17 cellular contexts compared by ENCODE assay signal in the genomic region with DNA sequence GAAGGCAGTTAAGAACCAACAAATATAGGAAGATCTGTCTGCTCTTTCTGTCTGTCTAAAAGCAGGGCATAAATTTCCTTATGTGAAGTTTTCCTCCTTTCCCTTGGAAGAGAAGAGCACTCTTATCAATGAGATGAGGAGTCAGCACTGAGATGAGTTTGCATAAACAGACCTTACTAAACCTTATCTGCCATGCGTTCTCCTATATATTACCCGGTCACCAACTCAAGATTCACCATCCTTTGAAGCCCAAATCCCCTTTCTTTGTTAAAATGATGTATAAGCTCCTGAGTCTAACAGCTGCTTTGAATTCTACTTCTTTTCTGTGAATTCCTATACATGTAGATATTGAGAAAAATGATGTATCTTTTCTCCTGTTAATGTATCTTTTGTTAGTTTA.
DNase-seq lines count a peak whose midpoint lies in the region; ATAC-seq and TF ChIP-seq lines count a peak whose summit lies in the region.
"Had no signal": no experiment of that assay in that cellular context is flagged by ENCODE, and none has a peak within 500 bp of the region (broad histone marks: within the 10 kb centered on the region; RNA-seq: fewer than 3 reads in every experiment).

No MANE protein-coding gene starts in this region.

- H3K4me3 ChIP-seq in GM23338 = no peak overlapping the region
- H3K4me3 ChIP-seq in Panc1 (ENCODE audit: low read depth in 2 of 2, low read length in 2 of 2) = no peak overlapping the region
- no peak overlapping the region for H3K4me3 ChIP-seq in neural progenitor cell
- H3K4me3 ChIP-seq: A549; BLaER1 treated with 17β-estradiol and CSF1 and Interleukin-3, amounts not matched to agents 10 nM and 100 nM had no signal

- H3K27me3 ChIP-seq in GM23338 (ENCODE audit: insufficient read depth) = no peaks in the 10 kb centered on the region
- H3K27me3 ChIP-seq in Panc1 (ENCODE audit: control insufficient read depth, insufficient read depth, low read length) = no peaks in the 10 kb centered on the region
- no peaks in the 10 kb centered on the region for H3K27me3 ChIP-seq in neural progenitor cell
- H3K27me3 ChIP-seq: BLaER1 treated with 17β-estradiol and CSF1 and Interleukin-3, amounts not matched to agents 10 nM and 100 nM had no signal

- H3K4me2 ChIP-seq in GM23338 (no peak overlapping the region), neural progenitor cell (no peak overlapping the region)
- H3K4me2 ChIP-seq: A549; BLaER1 treated with 17β-estradiol and CSF1 and Interleukin-3, amounts not matched to agents 10 nM and 100 nM had no signal

- H3K9me3 ChIP-seq in Panc1 (ENCODE audit: control insufficient read depth, insufficient read depth, low read depth, low read length) (no peaks in the 10 kb centered on the region), neural progenitor cell (ENCODE audit: low read depth) (no peaks in the 10 kb centered on the region)
- H3K9me3 ChIP-seq: A549; BLaER1 treated with 17β-estradiol and CSF1 and Interleukin-3, amounts not matched to agents 10 nM and 100 nM; Caco-2 had no signal

- POLR2A ChIA-PET in Panc1 (lab: Charles Lee) = no interaction called here

- no peaks in the 10 kb centered on the region for H3K9me2 ChIP-seq in GM23338 (ENCODE audit: insufficient read depth)

- H3F3A ChIP-seq in GM23338 (replicated peaks; ENCODE audit: low read depth) (no peaks in the 10 kb centered on the region), neural progenitor cell (ENCODE audit: low read depth) (no peaks in the 10 kb centered on the region)

- DNase-seq in GM23338 (ENCODE audit: low spot score) = no peak
- DNase-seq in Panc1 (ENCODE audit: low read depth, low spot score) = no peak
- no peak for DNase-seq in neural progenitor cell (ENCODE audit: low spot score)
- no peak for DNase-seq in stimulated activated CD4-positive, alpha-beta T cell treated with anti-CD3 and anti-CD28 coated beads, Interleukin-2, amount 100 ng/mL, for 48 hours
- DNase-seq: AML-193; Caco-2; Calu3; CD4-positive, alpha-beta T cell; CD8-positive, alpha-beta T cell; DMS79 treated with DMSO at 0.1 percent for 48 hours; GF-D8 had no signal

- H4K20me1 ChIP-seq in GM23338 (replicated peaks; ENCODE audit: insufficient read depth) (no peaks in the 10 kb centered on the region), neural progenitor cell (ENCODE audit: low read depth) (no peaks in the 10 kb centered on the region)
- H4K20me1 ChIP-seq: BLaER1 treated with 17β-estradiol and CSF1 and Interleukin-3, amounts not matched to agents 10 nM and 100 nM had no signal

- ATAC-seq in GM23338 = no peak
- ATAC-seq in Panc1 = no peak
- no peak for ATAC-seq in HG02678 (IDR thresholded peaks at IDR 0.05; ENCODE audit: unreplicated experiment)
- ATAC-seq: A549; CD8-positive, alpha-beta T cell had no signal

- H3K27ac ChIP-seq in GM23338 (ENCODE audit: low read depth) (no peak overlapping the region), Panc1 (ENCODE audit: low read length) (peak overlapping the region; percentile 49; the same call in 1 of the 2 replicates), neural progenitor cell (no peak overlapping the region)
- H3K27ac ChIP-seq: 22Rv1; BLaER1 treated with 17β-estradiol and CSF1 and Interleukin-3, amounts not matched to agents 10 nM and 100 nM; C4-2B had no signal

- intact Hi-C loops in Panc1 (cut with micrococcal nuclease; ENCODE audit: unreplicated experiment) = no loop called here

- H3K9ac ChIP-seq in neural progenitor cell = no peak overlapping the region
- H3K9ac ChIP-seq: BLaER1 treated with 17β-estradiol and CSF1 and Interleukin-3, amounts not matched to agents 10 nM and 100 nM had no signal

- H3K27me3 Mint-ChIP-seq in GM23338 (ENCODE audit: insufficient read depth, low read depth, poor library complexity) (peaks cover 10% of the 10 kb centered on the region), neural progenitor cell (ENCODE audit: insufficient read depth, low read depth) (peaks cover 6% of the 10 kb centered on the region)
- H3K27me3 Mint-ChIP-seq: CD4-positive, alpha-beta T cell had no signal

- H3K4me1 ChIP-seq in GM23338 (ENCODE audit: insufficient read depth) (peaks cover 15% of the 10 kb centered on the region), Panc1 (ENCODE audit: control insufficient read depth, insufficient read depth, low read length) (peaks cover 7% of the 10 kb centered on the region; the same call in 1 of the 2 replicates), neural progenitor cell (no peaks in the 10 kb centered on the region)
- H3K4me1 ChIP-seq: BLaER1 treated with 17β-estradiol and CSF1 and Interleukin-3, amounts not matched to agents 10 nM and 100 nM; Caco-2 had no signal

- no peaks in the 10 kb centered on the region for H3K9me3 Mint-ChIP-seq in GM23338
- peaks cover 4% of the 10 kb centered on the region for H3K9me3 Mint-ChIP-seq in neural progenitor cell
- H3K9me3 Mint-ChIP-seq: CD4-positive, alpha-beta T cell; CD8-positive, alpha-beta T cell had no signal

- no TSS peak for BruUV-seq in Panc1 (replicated peaks; lab: Mats Ljungman, UMichigan)

- in situ Hi-C loops in Panc1 (cut with HindIII; ENCODE audit: low pct_unique_long_range_greater_than_20kb, low sequenced_read_pairs) = no loop called here

- H3K36me3 Mint-ChIP-seq in GM23338 (ENCODE audit: low read depth) = no peaks in the 10 kb centered on the region
- H3K36me3 Mint-ChIP-seq in neural progenitor cell = no peaks in the 10 kb centered on the region
- H3K36me3 Mint-ChIP-seq: CD8-positive, alpha-beta T cell had no signal

- no peak overlapping the region for H3K27ac Mint-ChIP-seq in GM23338
- H3K27ac Mint-ChIP-seq in neural progenitor cell = peak overlapping the region; percentile 43
- H3K27ac Mint-ChIP-seq: B cell; CD4-positive, alpha-beta T cell; CD8-positive, alpha-beta T cell had no signal

- TF ChIP-seq CTCF in GM23338 (conservative IDR thresholded peaks at IDR 0.05; ENCODE audit: low read depth in 2 of 2) = no peak
- no peak for TF ChIP-seq CTCF in Panc1 (IDR thresholded peaks at IDR 0.05)
- TF ChIP-seq CTCF in neural progenitor cell (IDR thresholded peaks at IDR 0.05) = no peak

- H3K36me3 ChIP-seq in GM23338 (ENCODE audit: insufficient read depth) (no peaks in the 10 kb centered on the region), Panc1 (ENCODE audit: control insufficient read depth, insufficient read depth, low read length) (no peaks in the 10 kb centered on the region), neural progenitor cell (no peaks in the 10 kb centered on the region)
- H3K36me3 ChIP-seq: BLaER1 treated with 17β-estradiol and CSF1 and Interleukin-3, amounts not matched to agents 10 nM and 100 nM had no signal

- CTCF ChIA-PET in Panc1 (lab: Charles Lee) = no interaction called here

- no peak overlapping the region for H3K4me3 Mint-ChIP-seq in GM23338
- no peak overlapping the region for H3K4me3 Mint-ChIP-seq in neural progenitor cell
- H3K4me3 Mint-ChIP-seq: B cell; CD4-positive, alpha-beta T cell; CD8-positive, alpha-beta T cell had no signal

- peaks cover 15% of the 10 kb centered on the region for H3K4me1 Mint-ChIP-seq in GM23338
- H3K4me1 Mint-ChIP-seq in neural progenitor cell = peaks cover 9% of the 10 kb centered on the region
- H3K4me1 Mint-ChIP-seq: B cell had no signal

- H3K79me2 ChIP-seq in GM23338 (replicated peaks; ENCODE audit: insufficient read depth) (no peaks in the 10 kb centered on the region), neural progenitor cell (ENCODE audit: low read depth) (no peaks in the 10 kb centered on the region)

- 0 out of 2 replicates have a peak overlapping the region, but pooled peaks have one; percentile 80 for H2AFZ ChIP-seq in GM23338
- H2AFZ ChIP-seq in neural progenitor cell (replicated peaks) = no peak overlapping the region

TF ChIP-seq in GM23338, 12 proteins besides CTCF, POLR2A, EP300 and RAD21:
- TF ChIP-seq EZH2phosphoT487 (IDR thresholded peaks at IDR 0.05; ENCODE audit: unreplicated experiment) (no peak), REST (IDR thresholded peaks at IDR 0.05; ENCODE audit: unreplicated experiment) (no peak), ETS1 (IDR thresholded peaks at IDR 0.05) (no peak)
